ENCODE assay signal across 8 cellular contexts in genomic region chr15:40941078-40941527, GRCh38. TPM values are rescaled to one million over a fixed set of nuclear protein-coding genes. Genes with fewer than 3 reads are reported as not detected.
DNase-seq lines count a peak whose midpoint lies in the region; ATAC-seq lines count a peak whose summit lies in the region.

No MANE protein-coding gene starts in this region.

- H3K4me1 Mint-ChIP-seq in naive thymus-derived CD4-positive, alpha-beta T cell = peaks cover 17 to 46% (median 44%) of the 10 kb centered on the region in 7 donors

- POLR2A ChIA-PET in naive thymus-derived CD4-positive, alpha-beta T cell (lab: Charles Lee) = interaction anchor here (0.8 to 4.5 kb wide), 5 partner anchors 9 to 34 kb away, joined by 3 to 34 read pairs (median 23); partner anchors contain the start of gene CHAC1

- no peaks in the 10 kb centered on the region for H3K27me3 ChIP-seq in BLaER1 treated with 17β-estradiol and CSF1 and Interleukin-3, amounts not matched to agents 10 nM and 100 nM
- H3K27me3 ChIP-seq in naive thymus-derived CD4-positive, alpha-beta T cell (ENCODE audit: control insufficient read depth in 2 of 2, insufficient read depth in 2 of 2, low read length in 2 of 2) = no peaks in the 10 kb centered on the region

- no peaks in the 10 kb centered on the region for H3K9me3 ChIP-seq in BLaER1 treated with 17β-estradiol and CSF1 and Interleukin-3, amounts not matched to agents 10 nM and 100 nM (replicated peaks in 1 of 11)
- no peaks in the 10 kb centered on the region for H3K9me3 ChIP-seq in naive thymus-derived CD4-positive, alpha-beta T cell (ENCODE audit: control insufficient read depth in 2 of 3, low read length in 3 of 3)

- ATAC-seq in naive thymus-derived CD4-positive, alpha-beta T cell = no peak
- ATAC-seq in GM19397 (IDR thresholded peaks at IDR 0.05; ENCODE audit: unreplicated experiment) = no peak

- peaks cover 0 to 4% (median 0%) of the 10 kb centered on the region in 11 experiments; a peak in 3 of 22 replicates for H3K36me3 ChIP-seq in BLaER1 treated with 17β-estradiol and CSF1 and Interleukin-3, amounts not matched to agents 10 nM and 100 nM
- H3K36me3 ChIP-seq in naive thymus-derived CD4-positive, alpha-beta T cell (ENCODE audit: control insufficient read depth in 2 of 3, insufficient read depth in 3 of 3, low read length in 3 of 3) = no peaks in the 10 kb centered on the region

- CTCF ChIA-PET in naive thymus-derived CD4-positive, alpha-beta T cell (lab: Charles Lee) = interaction anchor here (0.8 to 5.0 kb wide), 7 partner anchors 10 to 83 kb away, joined by 3 to 44 read pairs (median 4); partner anchors contain the start of genes CHAC1 and DLL4

- no peaks in the 10 kb centered on the region for H3K36me3 Mint-ChIP-seq in naive thymus-derived CD4-positive, alpha-beta T cell

- peak overlapping the region; percentile 78 to 89 (median 86) for H3K9ac ChIP-seq in BLaER1 treated with 17β-estradiol and CSF1 and Interleukin-3, amounts not matched to agents 10 nM and 100 nM

- peak overlapping the region; percentile 55 to 72 (median 62) for H3K4me3 ChIP-seq in BLaER1 treated with 17β-estradiol and CSF1 and Interleukin-3, amounts not matched to agents 10 nM and 100 nM
- peak overlapping the region; percentile 32 for H3K4me3 ChIP-seq in Jurkat, Clone E6-1 (ENCODE audit: low read length)
- no peak overlapping the region for H3K4me3 ChIP-seq in naive thymus-derived CD4-positive, alpha-beta T cell (ENCODE audit: low read length)

- peak overlapping the region; percentile 83 to 95 (median 88) for H3K27ac ChIP-seq in BLaER1 treated with 17β-estradiol and CSF1 and Interleukin-3, amounts not matched to agents 10 nM and 100 nM
- H3K27ac ChIP-seq in caudate nucleus (ENCODE audit: low read depth, low read length) = peak overlapping the region; percentile 15
- peak overlapping the region; percentile 75 for H3K27ac ChIP-seq in naive thymus-derived CD4-positive, alpha-beta T cell (ENCODE audit: low read depth, low read length)

- no peak for DNase-seq in Jurkat, Clone E6-1 (ENCODE audit: low read depth, low spot score)
- no peak for DNase-seq in caudate nucleus (lab: John Stamatoyannopoulos, UW)
- DNase-seq in naive thymus-derived CD4-positive, alpha-beta T cell = peak in 1 of 9 donors; percentile 21
- DNase-seq in cortex of kidney (lab: John Stamatoyannopoulos, UW) = no peak
- no peak for DNase-seq in kidney tubule cell (ENCODE audit: low spot score)
- no peak for DNase-seq in mesenteric fat pad (ENCODE audit: low spot score)

- H3K4me1 ChIP-seq in BLaER1 treated with 17β-estradiol and CSF1 and Interleukin-3, amounts not matched to agents 10 nM and 100 nM = peaks cover 77 to 84% (median 80%) of the 10 kb centered on the region in 10 experiments
- peaks cover 12 to 27% of the 10 kb centered on the region in 2 donors for H3K4me1 ChIP-seq in naive thymus-derived CD4-positive, alpha-beta T cell (ENCODE audit: control insufficient read depth in 2 of 2, insufficient read depth in 2 of 2, low read length in 2 of 2)

- intact Hi-C loops in naive thymus-derived CD4-positive, alpha-beta T cell (cut with micrococcal nuclease) = no loop called here

- no peaks in the 10 kb centered on the region for H3K27me3 Mint-ChIP-seq in naive thymus-derived CD4-positive, alpha-beta T cell

- H4K20me1 ChIP-seq in BLaER1 treated with 17β-estradiol and CSF1 and Interleukin-3, amounts not matched to agents 10 nM and 100 nM = peaks cover 0 to 16% (median 0%) of the 10 kb centered on the region in 11 experiments; a peak in 1 of 22 replicates

- H3K9me3 Mint-ChIP-seq in naive thymus-derived CD4-positive, alpha-beta T cell = peaks cover 0 to 2% (median 0%) of the 10 kb centered on the region in 11 donors

- H3K4me3 Mint-ChIP-seq in naive thymus-derived CD4-positive, alpha-beta T cell = peak overlapping the region in 9 of 10 donors; percentile 41 to 95 (median 65)

- peak overlapping the region; percentile 21 to 92 (median 88) for H3K27ac Mint-ChIP-seq in naive thymus-derived CD4-positive, alpha-beta T cell

- H3K4me2 ChIP-seq in BLaER1 treated with 17β-estradiol and CSF1 and Interleukin-3, amounts not matched to agents 10 nM and 100 nM = peak overlapping the region; percentile 89 to 100 (median 95)

RNA-seq across cellular contexts. Expression of gene DLL4, which starts 12.0 kb away (rescaled TPM):
- polyA plus RNA-seq in Jurkat, Clone E6-1 (2012; ENCODE audit: insufficient read depth, insufficient read length) = not detected
- not detected for total RNA-seq in naive thymus-derived CD4-positive, alpha-beta T cell
- not detected for polyA plus RNA-seq in naive thymus-derived CD4-positive, alpha-beta T cell
- total RNA-seq in mesenteric fat pad = 15.2 TPM

RNA-seq across cellular contexts. Expression of gene CHAC1, which starts 12.2 kb away (rescaled TPM):
- 4.5 TPM for polyA plus RNA-seq in Jurkat, Clone E6-1 (2012; ENCODE audit: insufficient read depth, insufficient read length)
- 1 to 10 TPM in 3 of 5 experiments, under 1 TPM in 2; 0.24 to 5.7 (median 1.1) TPM for total RNA-seq in naive thymus-derived CD4-positive, alpha-beta T cell
- polyA plus RNA-seq in naive thymus-derived CD4-positive, alpha-beta T cell = under 1 TPM in 1 of 2 donors, not detected in 1; 0.39 TPM
- total RNA-seq in mesenteric fat pad = 2.4 TPM

RNA-seq across cellular contexts. Expression of gene VPS18, which starts 46.9 kb away (rescaled TPM):
- polyA plus RNA-seq in Jurkat, Clone E6-1 (2012; ENCODE audit: insufficient read depth, insufficient read length) = 14.6 TPM
- 10 to 100 TPM; 19.9 to 22.3 (median 20.5) TPM for total RNA-seq in naive thymus-derived CD4-positive, alpha-beta T cell
- polyA plus RNA-seq in naive thymus-derived CD4-positive, alpha-beta T cell = 10 to 100 TPM; 15.9 to 25.8 TPM
- total RNA-seq in mesenteric fat pad = 29.3 TPM

Comparison
In these comparisons a context has a peak if more than half of its experiments do, and no peak if none do; other contexts are left out.
1. H3K27ac ChIP-seq: peak in every context shown above with its lines; median percentile 88 in BLaER1 treated with 17β-estradiol and CSF1 and Interleukin-3, amounts not matched to agents 10 nM and 100 nM; 75 in naive thymus-derived CD4-positive, alpha-beta T cell; 15 in caudate nucleus.
2. RNA of gene DLL4, which starts 12.0 kb away (total RNA-seq): 15.2 TPM in mesenteric fat pad (single experiment); not detected in naive thymus-derived CD4-positive, alpha-beta T cell; every median in the first group is over 10 times any median in the second.